ENCODE assay signal across 15 cellular contexts in the genomic region with DNA sequence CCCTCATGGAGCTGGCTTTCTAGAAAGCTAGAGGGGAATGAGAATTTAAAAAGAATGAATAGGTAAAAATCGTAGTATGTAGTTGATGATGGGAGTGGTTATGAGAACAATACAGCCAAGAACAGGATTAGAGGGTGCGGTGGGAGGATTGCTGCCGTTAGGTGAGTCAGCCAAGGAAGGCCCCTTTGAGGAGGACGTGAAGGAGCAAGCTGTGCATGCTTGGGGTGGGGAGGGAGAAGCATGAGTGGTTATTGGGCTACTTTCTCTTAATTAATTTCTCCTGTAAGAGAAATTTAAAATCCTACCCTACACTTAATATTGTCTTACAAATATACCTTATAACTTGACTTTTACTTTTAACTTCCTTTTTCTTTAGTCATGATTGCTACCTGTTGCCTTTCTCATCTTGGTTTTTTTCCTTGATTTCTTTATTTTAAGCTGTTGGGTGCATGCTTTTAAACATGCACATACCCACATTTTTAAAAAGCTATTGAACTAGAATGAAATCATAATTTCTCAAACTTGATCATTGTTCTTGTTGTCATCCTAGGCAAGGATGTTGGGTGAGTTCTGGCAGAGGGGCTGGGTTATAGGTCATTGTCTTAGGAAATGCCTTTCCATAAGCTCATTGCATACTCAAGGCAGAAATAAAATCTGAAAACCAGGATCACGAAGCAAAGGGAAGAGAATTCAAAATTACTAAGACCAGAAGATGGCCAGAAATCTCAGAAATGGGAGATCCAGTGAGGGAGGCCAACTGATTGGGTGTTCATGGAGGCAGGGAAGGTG.
DNase-seq lines count a peak whose midpoint lies in the region; ATAC-seq and TF ChIP-seq lines count a peak whose summit lies in the region.
"Had no signal": no experiment of that assay in that cellular context is flagged by ENCODE, and none has a peak within 500 bp of the region (broad histone marks: within the 10 kb centered on the region; RNA-seq: fewer than 3 reads in every experiment).

No MANE protein-coding gene starts in this region.

- no peaks in the 10 kb centered on the region for H3K27me3 ChIP-seq in Caco-2 (replicated peaks; ENCODE audit: control insufficient read depth, insufficient read depth, low read length)
- H3K27me3 ChIP-seq in PC-3 (ENCODE audit: low read length) = no peaks in the 10 kb centered on the region
- no peaks in the 10 kb centered on the region for H3K27me3 ChIP-seq in trophoblast cell (ENCODE audit: insufficient read depth, low read length)

- H4K91ac ChIP-seq in trophoblast cell (ENCODE audit: low read depth, low read length) = no peak overlapping the region

- H3K4me1 Mint-ChIP-seq in Caco-2 (ENCODE audit: low read depth, unreplicated experiment) = peaks cover 30% of the 10 kb centered on the region

- no peaks in the 10 kb centered on the region for H3K9me2 ChIP-seq in PC-3 (replicated peaks; ENCODE audit: low read length)

- no peak overlapping the region for H3K4me3 Mint-ChIP-seq in Caco-2 (ENCODE audit: unreplicated experiment)

- DNase-seq in Caco-2 = no peak
- peak; percentile 65 for DNase-seq in PC-3
- DNase-seq in epithelial cell of esophagus (ENCODE audit: low read depth) = peak; percentile 96
- no peak for DNase-seq in trophoblast cell
- no peak for DNase-seq in NCI-H2227 (lab: John Stamatoyannopoulos, UW; ENCODE audit: unreplicated experiment)
- no peak for DNase-seq in effector CD4-positive, alpha-beta T cell
- no peak for DNase-seq in GM19240 (ENCODE audit: insufficient read length, low spot score)
- DNase-seq: activated T-cell treated with anti-CD3 and anti-CD28 coated beads for 4 hours; DMS53; MV-4-11; NCI-H510A; occipital lobe; SHP77 treated with DMSO at 0.1 percent for 48 hours; stimulated activated CD4-positive, alpha-beta T cell treated with anti-CD3 and anti-CD28 coated beads, Interleukin-4, amount 100 ng/mL, for 24 hours had no signal

- H3K36me3 ChIP-seq in Caco-2 (ENCODE audit: control insufficient read depth, insufficient read depth, low read length) = peaks cover 2% of the 10 kb centered on the region; the same call in 1 of the 2 replicates
- H3K36me3 ChIP-seq in PC-3 (ENCODE audit: low read depth, low read length) = no peaks in the 10 kb centered on the region
- peaks cover 23 to 37% of the 10 kb centered on the region in 2 experiments for H3K36me3 ChIP-seq in trophoblast cell (ENCODE audit: control insufficient read depth in 1 of 2, insufficient read depth in 2 of 2, low read length in 2 of 2)

- H3K27me3 Mint-ChIP-seq in Caco-2 (ENCODE audit: insufficient read depth, unreplicated experiment) = no peaks in the 10 kb centered on the region

- H4K12ac ChIP-seq in trophoblast cell (ENCODE audit: low read depth, low read length) = no peak overlapping the region

- no peak overlapping the region for H2AK5ac ChIP-seq in trophoblast cell (ENCODE audit: low read length)

- H3K9me3 Mint-ChIP-seq in Caco-2 (ENCODE audit: unreplicated experiment) = no peaks in the 10 kb centered on the region

- no peak overlapping the region for H3K14ac ChIP-seq in trophoblast cell (ENCODE audit: low read length)

- no peaks in the 10 kb centered on the region for H3K79me2 ChIP-seq in PC-3 (ENCODE audit: low read length)
- H3K79me2 ChIP-seq in trophoblast cell (ENCODE audit: control insufficient read depth, insufficient read depth, low read length, poor library complexity) = peaks cover 11% of the 10 kb centered on the region

- no TSS peak for BruUV-seq in Caco-2 (replicated peaks; lab: Mats Ljungman, UMichigan)
- BruUV-seq in PC-3 (replicated peaks; lab: Mats Ljungman, UMichigan) = no TSS peak

- H2BK12ac ChIP-seq in trophoblast cell (ENCODE audit: low read length) = no peak overlapping the region

- no peak overlapping the region for H2BK120ac ChIP-seq in trophoblast cell (ENCODE audit: insufficient read depth, low read length, poor library complexity)

- peak overlapping the region; percentile 74 for H3K27ac Mint-ChIP-seq in Caco-2 (ENCODE audit: unreplicated experiment)

- H3K4me3 ChIP-seq in Caco-2 (ENCODE audit: low read depth, low read length) (no peak overlapping the region), PC-3 (ENCODE audit: low read length) (peak overlapping the region; percentile 17; the same call in 1 of the 2 replicates), epithelial cell of esophagus (ENCODE audit: low read length) (no peak overlapping the region), trophoblast cell (ENCODE audit: low read depth, low read length) (no peak overlapping the region)

- H2AFZ ChIP-seq in PC-3 (ENCODE audit: low read length) = no peak overlapping the region
- H2AFZ ChIP-seq in trophoblast cell (ENCODE audit: insufficient read depth, low read length, poor library complexity) = no peak overlapping the region

- H3F3A ChIP-seq in PC-3 (ENCODE audit: low read length, unreplicated experiment) = no peaks in the 10 kb centered on the region

- H3K23ac ChIP-seq in trophoblast cell (ENCODE audit: low read length) = no peak overlapping the region

- H4K8ac ChIP-seq in trophoblast cell (ENCODE audit: low read depth, low read length) = no peak overlapping the region

- no peaks in the 10 kb centered on the region for H3K79me1 ChIP-seq in trophoblast cell (ENCODE audit: low read length)

- CTCF ChIA-PET in Caco-2 (lab: Charles Lee) = interaction anchor here (0.5 kb wide), 1 partner anchor 107 kb away, joined by 4 read pairs; no protein-coding TSS in a partner anchor
- CTCF ChIA-PET in PC-3 (lab: Charles Lee) = interaction anchor here (0.6 kb wide), 1 partner anchor 12 kb away, joined by 5 read pairs; no protein-coding TSS in a partner anchor

- TF ChIP-seq CTCF in Caco-2 (IDR thresholded peaks at IDR 0.05; ENCODE audit: insufficient read depth in 1 of 2, low read depth in 1 of 2, low read length in 1 of 2, severe bottlenecking in 1 of 2, unreplicated experiment in 1 of 2) = no peak
- TF ChIP-seq CTCF in PC-3 (conservative IDR thresholded peaks at IDR 0.05; ENCODE audit: low read depth, low read length) = no peak
- TF ChIP-seq CTCF in epithelial cell of esophagus (IDR thresholded peaks at IDR 0.05; ENCODE audit: insufficient read depth, low read depth, low read length, missing control alignments) = no peak

- H4K20me1 ChIP-seq in PC-3 (ENCODE audit: low read length) = no peaks in the 10 kb centered on the region

- POLR2A ChIA-PET in Caco-2 (lab: Charles Lee) (no interaction called here), PC-3 (lab: Charles Lee; ENCODE audit: unreplicated experiment) (no interaction called here)

- H2BK5ac ChIP-seq in trophoblast cell (ENCODE audit: low read depth, low read length, poor library complexity) = no peak overlapping the region

- H3K27ac ChIP-seq in PC-3 (ENCODE audit: low read length) (peak overlapping the region; percentile 67), trophoblast cell (ENCODE audit: low read depth, low read length) (no peak overlapping the region)

- no peaks in the 10 kb centered on the region for H3K9me3 ChIP-seq in Caco-2
- no peaks in the 10 kb centered on the region for H3K9me3 ChIP-seq in PC-3 (ENCODE audit: low read length)
- H3K9me3 ChIP-seq in trophoblast cell (ENCODE audit: insufficient read depth, low read depth, low read length) = no peaks in the 10 kb centered on the region

- intact Hi-C loops in Caco-2 (cut with micrococcal nuclease; ENCODE audit: unreplicated experiment) = no loop called here
- intact Hi-C loops in PC-3 (cut with micrococcal nuclease) = no loop called here

- H3K4me2 ChIP-seq in PC-3 (ENCODE audit: low read length) = peak overlapping the region; percentile 72
- no peak overlapping the region for H3K4me2 ChIP-seq in trophoblast cell (ENCODE audit: low read length)

- peak; percentile 51 for ATAC-seq in PC-3
- ATAC-seq in GM19351 (IDR thresholded peaks at IDR 0.05; ENCODE audit: unreplicated experiment) = no peak

- H3K4me1 ChIP-seq in Caco-2 (peaks cover 32% of the 10 kb centered on the region), PC-3 (ENCODE audit: insufficient read depth, low read length) (peaks cover 34% of the 10 kb centered on the region), trophoblast cell (ENCODE audit: control insufficient read depth in 1 of 2, insufficient read depth in 2 of 2, low read length in 2 of 2) (peaks cover 5 to 8% of the 10 kb centered on the region in 2 experiments)

- H3K9ac ChIP-seq in PC-3 (ENCODE audit: low read length) = peak overlapping the region; percentile 39
- no peak overlapping the region for H3K9ac ChIP-seq in trophoblast cell (ENCODE audit: low read length)

- 100% methylated on average over 1 of the region's 5 CpGs for WGBS in trophoblast cell (ENCODE audit: extremely low coverage, insufficient coverage, insufficient read length)

- H3K18ac ChIP-seq in trophoblast cell (ENCODE audit: low read length) = no peak overlapping the region

- H3K36me3 Mint-ChIP-seq in Caco-2 (ENCODE audit: insufficient read depth, unreplicated experiment) = peaks cover 21% of the 10 kb centered on the region

- peak overlapping the region; percentile 52 for H3K4ac ChIP-seq in trophoblast cell (ENCODE audit: low read depth, low read length)

Comparison
In these comparisons a context has a peak if more than half of its experiments do, and no peak if none do; other contexts are left out.
1. DNase-seq: peak in PC-3 (single experiment) and epithelial cell of esophagus (single experiment); none in Caco-2 (0 of 2), trophoblast cell (0 of 2), NCI-H2227 (single experiment), effector CD4-positive, alpha-beta T cell (single experiment) and GM19240 (single experiment).